Comparison of ENCODE assay signal across 3 cellular contexts in genomic region chr22:23897320-23897719, GRCh38.
TF ChIP-seq lines count a peak whose summit lies in the region.

No MANE protein-coding gene starts in this region.

TF ChIP-seq in WTC11, 78 proteins besides CTCF, POLR2A, EP300 and RAD21:
- TF ChIP-seq SP1 (CRISPR knock-in tag; conservative IDR thresholded peaks at IDR 0.05): no peak
- TF ChIP-seq NR3C1 (CRISPR knock-in tag; conservative IDR thresholded peaks at IDR 0.05; ENCODE audit: low read depth): no peak
- TF ChIP-seq CREB1 (CRISPR knock-in tag; IDR thresholded peaks at IDR 0.05): no peak
- no peak for TF ChIP-seq OVOL2 (CRISPR knock-in tag; IDR thresholded peaks at IDR 0.05; ENCODE audit: borderline replicate concordance)
- TF ChIP-seq ZBTB43 (CRISPR knock-in tag; IDR thresholded peaks at IDR 0.05): no peak
- TF ChIP-seq FOXP1 (CRISPR knock-in tag; IDR thresholded peaks at IDR 0.05; ENCODE audit: borderline replicate concordance): no peak
- TF ChIP-seq HMGA2 (CRISPR knock-in tag; IDR thresholded peaks at IDR 0.05): no peak
- no peak for TF ChIP-seq GTF2I (CRISPR knock-in tag; conservative IDR thresholded peaks at IDR 0.05)
- TF ChIP-seq KAT7 (CRISPR knock-in tag; IDR thresholded peaks at IDR 0.05; ENCODE audit: borderline replicate concordance): no peak
- no peak for TF ChIP-seq USF2 (CRISPR knock-in tag; IDR thresholded peaks at IDR 0.05)
- no peak for TF ChIP-seq TP53 (CRISPR knock-in tag; IDR thresholded peaks at IDR 0.05)
- no peak for TF ChIP-seq TEAD4 (CRISPR knock-in tag; IDR thresholded peaks at IDR 0.05)
- TF ChIP-seq ERG (CRISPR knock-in tag; IDR thresholded peaks at IDR 0.05): no peak
- TF ChIP-seq CREM (CRISPR knock-in tag; IDR thresholded peaks at IDR 0.05): no peak
- no peak for TF ChIP-seq MXD4 (CRISPR knock-in tag; IDR thresholded peaks at IDR 0.05; ENCODE audit: borderline replicate concordance)
- no peak for TF ChIP-seq RELA (CRISPR knock-in tag; IDR thresholded peaks at IDR 0.05; ENCODE audit: borderline replicate concordance)
- no peak for TF ChIP-seq ZNF317 (CRISPR knock-in tag; IDR thresholded peaks at IDR 0.05; ENCODE audit: borderline replicate concordance, low read depth)
- no peak for TF ChIP-seq MLX (CRISPR knock-in tag; IDR thresholded peaks at IDR 0.05)
- no peak for TF ChIP-seq SOX15 (CRISPR knock-in tag; IDR thresholded peaks at IDR 0.05)

TF ChIP-seq in H1, 55 proteins besides CTCF, POLR2A, EP300 and RAD21:
- no peak for TF ChIP-seq PHF8 (conservative IDR thresholded peaks at IDR 0.05; ENCODE audit: low read depth, low read length)
- no peak for TF ChIP-seq JUND (IDR thresholded peaks at IDR 0.05; ENCODE audit: low read length)
- no peak for TF ChIP-seq SP2 (IDR thresholded peaks at IDR 0.05; ENCODE audit: low read length)
- TF ChIP-seq FOSL1 (IDR thresholded peaks at IDR 0.05; ENCODE audit: insufficient read depth, low read depth, low read length): no peak
- TF ChIP-seq RBBP5 (IDR thresholded peaks at IDR 0.05; ENCODE audit: borderline replicate concordance, low read depth, low read length): no peak
- TF ChIP-seq GTF2F1 (IDR thresholded peaks at IDR 0.05; ENCODE audit: borderline replicate concordance, low read depth, low read length): no peak
- no peak for TF ChIP-seq USF2 (IDR thresholded peaks at IDR 0.05; ENCODE audit: low read length)
- no peak for TF ChIP-seq CHD1 (IDR thresholded peaks at IDR 0.05; ENCODE audit: low read depth, low read length)
- TF ChIP-seq EGR1 (IDR thresholded peaks at IDR 0.05; ENCODE audit: borderline replicate concordance, low read depth, low read length): no peak
- no peak for TF ChIP-seq RNF2 (IDR thresholded peaks at IDR 0.05; ENCODE audit: borderline replicate concordance, low read depth, low read length, missing control alignments, poor library complexity, severe bottlenecking)
- no peak for TF ChIP-seq CEBPB (IDR thresholded peaks at IDR 0.05; ENCODE audit: low read depth, low read length)
- no peak for TF ChIP-seq CHD7 (IDR thresholded peaks at IDR 0.05; ENCODE audit: insufficient replicate concordance, low read length)
- no peak for TF ChIP-seq TEAD4 (IDR thresholded peaks at IDR 0.05; ENCODE audit: low read depth, low read length)

TF ChIP-seq in HEK293T, 16 proteins besides CTCF, POLR2A, EP300 and RAD21:
- TF ChIP-seq SUZ12 (IDR thresholded peaks at IDR 0.05): no peak
- TF ChIP-seq ARNT (IDR thresholded peaks at IDR 0.05): no peak
- no peak for TF ChIP-seq BHLHE40 (IDR thresholded peaks at IDR 0.05; ENCODE audit: borderline replicate concordance)
- no peak for TF ChIP-seq SP1 (IDR thresholded peaks at IDR 0.05)
- no peak for TF ChIP-seq TARDBP (IDR thresholded peaks at IDR 0.05)
- TF ChIP-seq PKNOX1 (IDR thresholded peaks at IDR 0.05): no peak
- no peak for TF ChIP-seq FOXM1 (IDR thresholded peaks at IDR 0.05; ENCODE audit: borderline replicate concordance)
- no peak for TF ChIP-seq LEF1 (IDR thresholded peaks at IDR 0.05; ENCODE audit: borderline replicate concordance)
- no peak for TF ChIP-seq ELF4 (IDR thresholded peaks at IDR 0.05)
- no peak for TF ChIP-seq CTBP1 (IDR thresholded peaks at IDR 0.05; ENCODE audit: borderline replicate concordance)
- no peak for TF ChIP-seq FOXK2 (IDR thresholded peaks at IDR 0.05)
- no peak for TF ChIP-seq HDGF (IDR thresholded peaks at IDR 0.05; ENCODE audit: borderline replicate concordance)
- TF ChIP-seq L3MBTL2 (conservative IDR thresholded peaks at IDR 0.05): no peak
- TF ChIP-seq FOXA1 (IDR thresholded peaks at IDR 0.05): no peak
- no peak for TF ChIP-seq NFRKB (IDR thresholded peaks at IDR 0.05)
- TF ChIP-seq ZNF384 (IDR thresholded peaks at IDR 0.05): no peak
